9 cellular contexts compared by ENCODE assay signal in the genomic region with DNA sequence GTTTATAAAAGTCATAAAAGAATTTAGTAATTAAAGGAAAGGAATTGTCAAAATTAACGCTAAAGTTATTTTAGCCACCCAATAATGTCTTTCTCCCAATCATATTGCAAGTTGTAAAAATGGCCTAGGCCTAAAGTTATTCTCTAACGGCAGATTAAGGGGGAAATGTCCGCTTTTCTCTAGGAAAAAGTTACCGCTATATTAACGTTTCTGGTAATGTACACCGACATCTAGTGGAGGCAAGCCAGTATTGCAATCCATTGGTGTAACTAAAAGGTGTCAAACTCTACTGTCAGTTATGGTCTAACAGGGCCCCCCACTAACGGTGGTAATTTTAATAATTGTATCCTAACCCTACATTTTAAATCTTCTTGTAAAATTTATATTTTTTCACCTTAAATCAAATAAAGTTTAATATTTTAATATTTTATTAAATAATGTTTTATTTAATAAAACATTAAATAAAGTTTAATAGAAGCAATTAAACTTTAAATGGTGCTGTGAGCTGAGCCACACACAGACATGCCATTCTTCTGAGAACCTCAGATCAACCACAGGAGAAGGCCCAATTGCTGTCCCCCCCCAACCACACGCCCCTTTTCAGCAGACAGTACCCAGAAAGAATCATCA. TPM values are rescaled to one million over a fixed set of nuclear protein-coding genes. Genes with fewer than 3 reads are reported as not detected.
DNase-seq lines count a peak whose midpoint lies in the region; ATAC-seq and TF ChIP-seq lines count a peak whose summit lies in the region.
"Had no signal": no experiment of that assay in that cellular context is flagged by ENCODE, and none has a peak within 500 bp of the region (broad histone marks: within the 10 kb centered on the region; RNA-seq: fewer than 3 reads in every experiment).

No MANE protein-coding gene starts in this region.

- H3K23ac ChIP-seq in mesenchymal stem cell (ENCODE audit: low read length in 2 of 2) = no peak overlapping the region

- H2AFZ ChIP-seq in mesenchymal stem cell (ENCODE audit: low read depth, low read length) = no peak overlapping the region

- H3K9me3 ChIP-seq in MG63 (peaks cover 2% of the 10 kb centered on the region), mesenchymal stem cell (ENCODE audit: control insufficient read depth, low read length) (no peaks in the 10 kb centered on the region), stomach (no peaks in the 10 kb centered on the region)

- 11% methylated on average over 5 of the region's 8 CpGs for WGBS in mesenchymal stem cell
- WGBS in stomach, 5 donors = 13 to 27% (median 20%) methylated on average over 8 of the region's 8 CpGs

- H3K36me3 ChIP-seq in MG63 (no peaks in the 10 kb centered on the region), mesenchymal stem cell (ENCODE audit: control insufficient read depth in 1 of 2, insufficient read depth in 2 of 2, low read depth in 1 of 2, low read length in 2 of 2) (no peaks in the 10 kb centered on the region), stomach (no peaks in the 10 kb centered on the region)

- peaks cover 0 to 2% (median 0%) of the 10 kb centered on the region in 3 donors for H3K4me1 Mint-ChIP-seq in T-cell

- no peaks in the 10 kb centered on the region for H3K36me3 Mint-ChIP-seq in T-cell
- H3K36me3 Mint-ChIP-seq: activated naive CD4-positive, alpha-beta T cell treated with anti-CD3 and anti-CD28 coated beads, Interleukin-2, amount 50 U/mL, for 24 hours had no signal

- POLR2A ChIA-PET in T-cell (lab: Charles Lee) = no interaction called here

- H4K8ac ChIP-seq in mesenchymal stem cell (ENCODE audit: low read length) = no peak overlapping the region

- no peak overlapping the region for H3K27ac Mint-ChIP-seq in T-cell

- H3K27me3 ChIP-seq in MG63 = no peaks in the 10 kb centered on the region
- no peaks in the 10 kb centered on the region for H3K27me3 ChIP-seq in mesenchymal stem cell (ENCODE audit: control insufficient read depth in 1 of 2, insufficient read depth in 1 of 2, low read length in 2 of 2)
- H3K27me3 ChIP-seq in stomach = no peaks in the 10 kb centered on the region

- no peaks in the 10 kb centered on the region for H3K79me1 ChIP-seq in mesenchymal stem cell (replicated peaks; ENCODE audit: low read length, poor library complexity, severe bottlenecking)

- H3K27ac ChIP-seq in mesenchymal stem cell (ENCODE audit: low read length, poor library complexity, severe bottlenecking) (no peak overlapping the region), stomach (no peak overlapping the region)

- CTCF ChIA-PET in T-cell (lab: Charles Lee) = no interaction called here

- no peak overlapping the region for H4K91ac ChIP-seq in mesenchymal stem cell (ENCODE audit: low read length)

- H2BK12ac ChIP-seq in mesenchymal stem cell (ENCODE audit: low read length in 2 of 2) = no peak overlapping the region

- H2BK120ac ChIP-seq in mesenchymal stem cell (ENCODE audit: low read depth, low read length) = no peak overlapping the region

- H3K4me3 Mint-ChIP-seq in T-cell = no peak overlapping the region
- H3K4me3 Mint-ChIP-seq: activated naive CD4-positive, alpha-beta T cell treated with anti-CD3 and anti-CD28 coated beads, Interleukin-2, amount 50 U/mL, for 24 hours had no signal

- no peak overlapping the region for H2BK5ac ChIP-seq in mesenchymal stem cell (ENCODE audit: low read depth, low read length, poor library complexity, severe bottlenecking)

- peak in 5 of 7 experiments; percentile 46 to 85 (median 83) for TF ChIP-seq CTCF in stomach (IDR thresholded peaks at IDR 0.05)

- H3K18ac ChIP-seq in mesenchymal stem cell (ENCODE audit: low read depth in 1 of 2, low read length in 2 of 2) = no peak overlapping the region

- no peak overlapping the region for H2AK5ac ChIP-seq in mesenchymal stem cell (ENCODE audit: low read length, severe bottlenecking)

- intact Hi-C loops in stomach (cut with DNase I; ENCODE audit: low total_unique reads) = no loop called here

- H3K27me3 Mint-ChIP-seq in T-cell = no peaks in the 10 kb centered on the region
- H3K27me3 Mint-ChIP-seq: activated naive CD4-positive, alpha-beta T cell treated with anti-CD3 and anti-CD28 coated beads, Interleukin-2, amount 50 U/mL, for 24 hours had no signal

- H3K4me1 ChIP-seq in mesenchymal stem cell (ENCODE audit: control insufficient read depth, insufficient read depth, low read depth, low read length) = no peaks in the 10 kb centered on the region
- H3K4me1 ChIP-seq in stomach = no peaks in the 10 kb centered on the region

- ATAC-seq in T-cell (replicated peaks in 1 of 4) = peak in 1 of 4 experiments; percentile 49
- no peak for ATAC-seq in GM21360 (IDR thresholded peaks at IDR 0.05; ENCODE audit: unreplicated experiment)
- no peak for ATAC-seq in HG02884 (IDR thresholded peaks at IDR 0.05; ENCODE audit: unreplicated experiment)

- TF ChIP-seq POLR2A in stomach (IDR thresholded peaks at IDR 0.05) = no peak

- peak overlapping the region; percentile 46 for H3K9ac ChIP-seq in mesenchymal stem cell (ENCODE audit: low read length)

- H3K14ac ChIP-seq in mesenchymal stem cell (ENCODE audit: low read length in 2 of 2) = no peak overlapping the region

- no peak overlapping the region for H2BK15ac ChIP-seq in mesenchymal stem cell (ENCODE audit: low read depth, poor library complexity, severe bottlenecking)

- no peak overlapping the region for H3K4ac ChIP-seq in mesenchymal stem cell (ENCODE audit: low read depth in 1 of 2, low read length in 2 of 2)

- H3K9me3 Mint-ChIP-seq in T-cell = no peaks in the 10 kb centered on the region
- H3K9me3 Mint-ChIP-seq: activated naive CD4-positive, alpha-beta T cell treated with anti-CD3 and anti-CD28 coated beads, Interleukin-2, amount 50 U/mL, for 24 hours had no signal

- no peak overlapping the region for H3K4me2 ChIP-seq in mesenchymal stem cell (ENCODE audit: low read length, poor library complexity, severe bottlenecking)

- no peak for TF ChIP-seq EP300 in stomach (IDR thresholded peaks at IDR 0.05)

- DNase-seq in EL (peak; percentile 43), MG63 (peak; percentile 12), T-cell (peak in 28 of 34 experiments; percentile 4 to 52 (median 31)), cerebellar cortex (ENCODE audit: low spot score) (peak; percentile 5), mesenchymal stem cell (peak; percentile 56), stomach (peak; percentile 39)

- H3K4me3 ChIP-seq in MG63 (no peak overlapping the region), mesenchymal stem cell (ENCODE audit: insufficient read depth in 1 of 2, low read depth in 1 of 2, low read length in 2 of 2) (no peak overlapping the region), stomach (no peak overlapping the region)

RNA-seq across cellular contexts. Expression of a gene that starts 35.9 kb away (rescaled TPM):
- 1.7 and 5.7 TPM in 2 replicates for total RNA-seq in MG63 (2014; rRNA removed; shearing (Covaris generic); ENCODE audit: low replicate concordance)
- total RNA-seq in T-cell (10 to 100 TPM in 4 of 5 donors, 1 to 10 TPM in 1; 9.5 to 12.7 (median 11.1) TPM), stomach (10 to 100 TPM in 2 of 5 donors, 1 to 10 TPM in 1, under 1 TPM in 1, not detected in 1; 0.89 to 21.6 (median 8.3) TPM)
- 3.9 TPM for polyA plus RNA-seq in mesenchymal stem cell (2013, experiment 1 of 2)
- polyA plus RNA-seq in mesenchymal stem cell (2013, experiment 2 of 2) = 4.0 TPM
- 1 to 10 TPM; 2.4 to 4.5 (median 3.7) TPM for polyA plus RNA-seq in stomach

RNA-seq across cellular contexts. Expression of a gene that starts 42.8 kb away (rescaled TPM):
- not detected in 2 replicates for total RNA-seq in MG63 (2014; rRNA removed; shearing (Covaris generic); ENCODE audit: low replicate concordance)
- total RNA-seq in T-cell (1 to 10 TPM; 1.6 to 7.9 (median 6.0) TPM), stomach (1 to 10 TPM in 2 of 5 donors, not detected in 3; 1.2 to 4.2 TPM)
- polyA plus RNA-seq in mesenchymal stem cell (2013, experiment 1 of 2) = 2.5 TPM
- polyA plus RNA-seq in mesenchymal stem cell (2013, experiment 2 of 2) = 2.6 TPM
- polyA plus RNA-seq in stomach = 1 to 10 TPM; 2.3 to 2.6 (median 2.5) TPM

RNA-seq across cellular contexts. Expression of a gene that starts 53.6 kb away (rescaled TPM):
- total RNA-seq in MG63 (2014; rRNA removed; shearing (Covaris generic); ENCODE audit: low replicate concordance) = 4.7 and 9.6 TPM in 2 replicates
- total RNA-seq in T-cell (10 to 100 TPM in 1 of 5 donors, 1 to 10 TPM in 4; 3.3 to 10.7 (median 7.8) TPM), stomach (10 to 100 TPM in 1 of 5 donors, 1 to 10 TPM in 2, under 1 TPM in 1, not detected in 1; 0.45 to 13.0 (median 5.7) TPM)
- 3.4 TPM for polyA plus RNA-seq in mesenchymal stem cell (2013, experiment 1 of 2)
- 3.6 TPM for polyA plus RNA-seq in mesenchymal stem cell (2013, experiment 2 of 2)
- polyA plus RNA-seq in stomach = 1 to 10 TPM in 2 of 3 donors, under 1 TPM in 1; 0.75 to 3.4 (median 1.3) TPM

Comparison
In these comparisons a context has a peak if more than half of its experiments do, and no peak if none do; other contexts are left out.
1. DNase-seq: peak in every context shown above with its lines; median percentile 56 in mesenchymal stem cell; 43 in EL; 39 in stomach; 31 in T-cell; 12 in MG63; 5 in cerebellar cortex.